In the genomic region with DNA sequence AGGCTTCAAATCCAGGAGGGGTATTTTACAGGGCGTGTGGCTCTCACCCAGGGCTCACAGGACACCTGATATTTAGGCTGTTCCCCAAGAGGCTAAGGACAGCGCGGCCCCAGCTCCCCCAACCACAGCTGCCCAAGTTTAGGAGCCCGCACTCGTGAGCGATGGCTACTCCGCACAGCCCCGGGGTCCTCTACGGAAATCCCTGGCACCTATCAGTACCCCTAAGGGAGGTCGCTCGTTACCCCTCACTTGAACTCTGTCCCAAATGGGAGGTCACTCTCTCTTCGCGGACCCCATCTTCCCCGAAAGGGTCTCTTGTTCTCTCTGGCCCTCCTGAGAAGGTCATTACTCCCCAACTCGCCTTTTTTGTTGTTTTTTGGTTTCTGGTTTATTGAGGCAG, we compare ENCODE assay signal across 1 cellular context.
TF ChIP-seq lines count a peak whose summit lies in the region.

No MANE protein-coding gene starts in this region.

TF ChIP-seq in H1, 55 proteins besides CTCF, POLR2A, EP300 and RAD21 (continued from another document):
- TF ChIP-seq, protein P1, sequence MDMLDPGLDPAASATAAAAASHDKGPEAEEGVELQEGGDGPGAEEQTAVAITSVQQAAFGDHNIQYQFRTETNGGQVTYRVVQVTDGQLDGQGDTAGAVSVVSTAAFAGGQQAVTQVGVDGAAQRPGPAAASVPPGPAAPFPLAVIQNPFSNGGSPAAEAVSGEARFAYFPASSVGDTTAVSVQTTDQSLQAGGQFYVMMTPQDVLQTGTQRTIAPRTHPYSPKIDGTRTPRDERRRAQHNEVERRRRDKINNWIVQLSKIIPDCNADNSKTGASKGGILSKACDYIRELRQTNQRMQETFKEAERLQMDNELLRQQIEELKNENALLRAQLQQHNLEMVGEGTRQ (IDR thresholded peaks at IDR 0.05; ENCODE audit: low read length): no peak
- TF ChIP-seq BACH1 (IDR thresholded peaks at IDR 0.05; ENCODE audit: low read length) (no peak), BRCA1 (IDR thresholded peaks at IDR 0.05; ENCODE audit: low read depth, low read length) (no peak)
